1 cellular context compared by ENCODE assay signal in genomic region chr2:108823286-108823685, GRCh38.
TF ChIP-seq lines count a peak whose summit lies in the region.

No MANE protein-coding gene starts in this region.

TF ChIP-seq in HepG2, 621 proteins besides CTCF, POLR2A, EP300 and RAD21 (continued from another document):
- TF ChIP-seq ZNF629 (CRISPR knock-in tag; conservative IDR thresholded peaks at IDR 0.05) (no peak), ZFP36L2 (CRISPR knock-in tag; IDR thresholded peaks at IDR 0.05) (no peak), ZBTB25 (CRISPR knock-in tag; IDR thresholded peaks at IDR 0.05) (no peak), ARID5B (CRISPR knock-in tag; IDR thresholded peaks at IDR 0.05) (peak; percentile 88), ZNF574 (CRISPR knock-in tag; IDR thresholded peaks at IDR 0.05) (no peak), FOXP1 (IDR thresholded peaks at IDR 0.05) (no peak), FOXP1 (CRISPR knock-in tag; IDR thresholded peaks at IDR 0.05) (0 out of 2 replicates have a peak, but pooled peaks have one; percentile 12), GABPB1 (CRISPR knock-in tag; IDR thresholded peaks at IDR 0.05) (no peak), AHDC1 (CRISPR knock-in tag; IDR thresholded peaks at IDR 0.05; ENCODE audit: borderline replicate concordance) (peak; percentile 29; the same call in 1 of the 2 replicates), ETV5 (CRISPR knock-in tag; IDR thresholded peaks at IDR 0.05; ENCODE audit: borderline replicate concordance) (no peak), ZNF646 (CRISPR knock-in tag; IDR thresholded peaks at IDR 0.05) (no peak), EHMT2 (IDR thresholded peaks at IDR 0.05; ENCODE audit: borderline replicate concordance, low read depth, low read length) (no peak), NFIC (IDR thresholded peaks at IDR 0.05; ENCODE audit: low read length) (0 out of 2 replicates have a peak, but pooled peaks have one; percentile 37), MBD4 (IDR thresholded peaks at IDR 0.05; ENCODE audit: borderline replicate concordance, low read length) (no peak), GTF2F1 (IDR thresholded peaks at IDR 0.05; ENCODE audit: low read length) (no peak), RARA (CRISPR knock-in tag; IDR thresholded peaks at IDR 0.05) (peak; percentile 48; the same call in 1 of the 2 replicates), SOX5 (CRISPR knock-in tag; IDR thresholded peaks at IDR 0.05; ENCODE audit: borderline replicate concordance) (peak; percentile 99), GLMP (CRISPR knock-in tag; IDR thresholded peaks at IDR 0.05; ENCODE audit: borderline replicate concordance) (no peak), HMG20A (CRISPR knock-in tag; IDR thresholded peaks at IDR 0.05; ENCODE audit: borderline replicate concordance) (peak; percentile 21; the same call in 1 of the 2 replicates), KDM5B (CRISPR knock-in tag; IDR thresholded peaks at IDR 0.05; ENCODE audit: borderline replicate concordance) (no peak), STAT6 (CRISPR knock-in tag; IDR thresholded peaks at IDR 0.05; ENCODE audit: borderline replicate concordance) (no peak), NR2F1 (CRISPR knock-in tag; IDR thresholded peaks at IDR 0.05) (peak; percentile 47 to 49; a peak in 2 of 4 replicates), ATM (IDR thresholded peaks at IDR 0.05; ENCODE audit: borderline replicate concordance) (no peak), HMGA1 (CRISPR knock-in tag; conservative IDR thresholded peaks at IDR 0.05) (no peak), SOX6 (IDR thresholded peaks at IDR 0.05) (no peak), SOX6 (CRISPR knock-in tag; IDR thresholded peaks at IDR 0.05) (peak; percentile 91)
TF ChIP-seq in HepG2: peak in this region for 19.
